ENCODE assay signal across 9 cellular contexts in genomic region chr6:42367353-42368011, GRCh38.
DNase-seq lines count a peak whose midpoint lies in the region; ATAC-seq lines count a peak whose summit lies in the region.
"Had no signal": no experiment of that assay in that cellular context is flagged by ENCODE, and none has a peak within 500 bp of the region (broad histone marks: within the 10 kb centered on the region; RNA-seq: fewer than 3 reads in every experiment).

No MANE protein-coding gene starts in this region.

- H3K4me1 Mint-ChIP-seq in activated CD4-positive, alpha-beta T cell treated with anti-CD3 and anti-CD28 coated beads for 36 hours: peaks cover 69% of the 10 kb centered on the region
- peaks cover 72% of the 10 kb centered on the region for H3K4me1 Mint-ChIP-seq in T-helper 2 cell treated with Interferon-gamma antibody and Interleukin-4, amounts not matched to agents 5 μg/mL and 100 μg/mL, for 36 hours (ENCODE audit: low read depth)
- H3K4me1 Mint-ChIP-seq in immature natural killer cell: peaks cover 73 to 82% of the 10 kb centered on the region in 2 donors

- peak overlapping the region; percentile 77 for H3K27ac Mint-ChIP-seq in activated CD4-positive, alpha-beta T cell treated with anti-CD3 and anti-CD28 coated beads for 36 hours
- peak overlapping the region; percentile 91 for H3K27ac Mint-ChIP-seq in T-helper 2 cell treated with Interferon-gamma antibody and Interleukin-4, amounts not matched to agents 5 μg/mL and 100 μg/mL, for 36 hours
- H3K27ac Mint-ChIP-seq in immature natural killer cell: peak overlapping the region; percentile 73 to 93 (median 88)

- H3K4me3 Mint-ChIP-seq in activated CD4-positive, alpha-beta T cell treated with anti-CD3 and anti-CD28 coated beads for 36 hours: peak overlapping the region; percentile 64
- peak overlapping the region; percentile 81 for H3K4me3 Mint-ChIP-seq in T-helper 2 cell treated with Interferon-gamma antibody and Interleukin-4, amounts not matched to agents 5 μg/mL and 100 μg/mL, for 36 hours
- H3K4me3 Mint-ChIP-seq in immature natural killer cell: peak overlapping the region; percentile 63 to 82 (median 78)

- H3K36me3 Mint-ChIP-seq in activated CD4-positive, alpha-beta T cell treated with anti-CD3 and anti-CD28 coated beads for 36 hours (ENCODE audit: low read depth): peaks cover 7% of the 10 kb centered on the region
- peaks cover 17% of the 10 kb centered on the region for H3K36me3 Mint-ChIP-seq in T-helper 2 cell treated with Interferon-gamma antibody and Interleukin-4, amounts not matched to agents 5 μg/mL and 100 μg/mL, for 36 hours (ENCODE audit: low read depth)
- H3K36me3 Mint-ChIP-seq in immature natural killer cell: peaks cover 10 to 18% (median 15%) of the 10 kb centered on the region in 3 donors

- intact Hi-C loops in activated CD4-positive, alpha-beta T cell treated with anti-CD3 and anti-CD28 coated beads for 36 hours (cut with DNase I, micrococcal nuclease): loop anchor here (1.0 to 2.0 kb wide), 5 partner anchors 9 to 29 kb away; no protein-coding TSS in a partner anchor
- intact Hi-C loops in posterior cingulate gyrus (cut with DNase I): no loop called here

- CTCF ChIA-PET in activated CD4-positive, alpha-beta T cell treated with anti-CD3 and anti-CD28 coated beads for 36 hours (lab: Charles Lee): interaction anchor here (0.6 to 2.4 kb wide), 14 partner anchors 10 to 196 kb away, joined by 3 to 9 read pairs (median 4); partner anchors contain the start of gene UBR2

- H3K27me3 Mint-ChIP-seq in activated CD4-positive, alpha-beta T cell treated with anti-CD3 and anti-CD28 coated beads for 36 hours: no peaks in the 10 kb centered on the region
- no peaks in the 10 kb centered on the region for H3K27me3 Mint-ChIP-seq in T-helper 2 cell treated with Interferon-gamma antibody and Interleukin-4, amounts not matched to agents 5 μg/mL and 100 μg/mL, for 36 hours (ENCODE audit: low read depth)
- H3K27me3 Mint-ChIP-seq in immature natural killer cell (ENCODE audit: low read depth in 3 of 3): peaks cover 0 to under 1% (median 0%) of the 10 kb centered on the region in 3 donors

- peak; percentile 41 for DNase-seq in activated CD4-positive, alpha-beta T cell treated with anti-CD3 and anti-CD28 coated beads for 36 hours
- DNase-seq in activated CD4-positive, alpha-beta T cell treated with anti-CD3 and anti-CD28 coated beads for 1 hour: no peak
- DNase-seq in T-helper 2 cell treated with Interferon-gamma antibody and Interleukin-4, amounts not matched to agents 5 μg/mL and 100 μg/mL, for 36 hours (ENCODE audit: low spot score): no peak
- DNase-seq in immature natural killer cell: peak in 2 of 3 donors; percentile 23 to 35
- DNase-seq in NCI-H2081 (lab: John Stamatoyannopoulos, UW): no peak
- no peak for DNase-seq in KG1 (lab: John Stamatoyannopoulos, UW)
- no peak for DNase-seq in posterior cingulate gyrus

- no peaks in the 10 kb centered on the region for H3K9me3 Mint-ChIP-seq in activated CD4-positive, alpha-beta T cell treated with anti-CD3 and anti-CD28 coated beads for 36 hours (ENCODE audit: low read depth)
- H3K9me3 Mint-ChIP-seq in T-helper 2 cell treated with Interferon-gamma antibody and Interleukin-4, amounts not matched to agents 5 μg/mL and 100 μg/mL, for 36 hours: no peaks in the 10 kb centered on the region
- H3K9me3 Mint-ChIP-seq in immature natural killer cell: no peaks in the 10 kb centered on the region

- peak; percentile 45 for ATAC-seq in activated CD4-positive, alpha-beta T cell treated with anti-CD3 and anti-CD28 coated beads for 36 hours
- peak; percentile 69 for ATAC-seq in HG02938 (IDR thresholded peaks at IDR 0.05; ENCODE audit: unreplicated experiment)
- ATAC-seq: A549 had no signal

- POLR2A ChIA-PET in activated CD4-positive, alpha-beta T cell treated with anti-CD3 and anti-CD28 coated beads for 36 hours (lab: Charles Lee): interaction anchor here (1.5 to 2.5 kb wide), 2 partner anchors 22 to 23 kb away, joined by 5 to 10 read pairs; no protein-coding TSS in a partner anchor

Comparison
In these comparisons a context has a peak if more than half of its experiments do, and no peak if none do; other contexts are left out.
1. DNase-seq: peak in activated CD4-positive, alpha-beta T cell treated with anti-CD3 and anti-CD28 coated beads for 36 hours (single experiment) and immature natural killer cell (2 of 3); none in activated CD4-positive, alpha-beta T cell treated with anti-CD3 and anti-CD28 coated beads for 1 hour (single experiment), T-helper 2 cell treated with Interferon-gamma antibody and Interleukin-4, amounts not matched to agents 5 μg/mL and 100 μg/mL, for 36 hours (single experiment), NCI-H2081 (0 of 2), KG1 (single experiment) and posterior cingulate gyrus (0 of 10).
2. Peak in every context shown above with its lines, with median percentiles within 50 percentile points of each other: H3K27ac Mint-ChIP-seq and H3K4me3 Mint-ChIP-seq.